Comparison of ENCODE assay signal across 10 cellular contexts in the genomic region with DNA sequence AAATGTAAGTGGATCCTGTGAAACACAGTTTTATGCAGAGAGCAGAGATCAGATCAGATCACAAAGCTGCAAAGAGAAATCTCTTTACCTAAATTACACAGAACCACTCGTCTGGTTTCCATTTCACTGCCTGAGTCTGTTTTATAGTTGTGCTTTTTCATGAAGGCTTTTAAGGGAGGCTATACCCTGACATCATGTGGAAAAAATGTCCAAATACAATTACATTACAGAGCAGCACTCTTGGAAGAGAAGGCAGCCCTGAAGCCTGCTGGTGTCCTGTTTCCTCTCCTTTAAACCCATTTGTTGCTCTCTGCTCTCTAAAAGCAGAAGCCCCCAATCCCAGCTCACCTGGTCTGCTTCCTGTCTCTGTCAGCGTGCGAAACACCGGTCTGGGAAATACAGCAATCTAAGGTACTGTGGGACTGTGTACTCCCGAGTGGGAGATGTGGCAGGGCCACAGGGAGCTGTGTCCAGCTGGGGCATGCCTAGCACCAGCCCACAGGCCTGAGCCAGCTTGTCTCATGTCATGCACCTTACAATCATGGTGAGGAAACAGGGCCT. TPM values are rescaled to one million over a fixed set of nuclear protein-coding genes. Genes with fewer than 3 reads are reported as not detected.
A peak's percentile ranks its signal among the peaks of the same experiment; 100 is the strongest.
DNase-seq lines count a peak whose midpoint lies in the region; ATAC-seq and TF ChIP-seq lines count a peak whose summit lies in the region.
"Had no signal": no experiment of that assay in that cellular context is flagged by ENCODE, and none has a peak within 500 bp of the region (broad histone marks: within the 10 kb centered on the region; RNA-seq: fewer than 3 reads in every experiment).

No MANE protein-coding gene starts in this region.

- in situ Hi-C loops in IMR-90 (cut with MboI; ENCODE audit: low sequenced_read_pairs), result no loop called here
- in situ Hi-C loops in GM13977 (cut with MboI; ENCODE audit: low pct_unique_long_range_greater_than_20kb, low sequenced_read_pairs, unreplicated experiment), result no loop called here

- peak overlapping the region; percentile 82 for H4K5ac ChIP-seq in IMR-90 (ENCODE audit: low read depth, low read length)

- H2AK5ac ChIP-seq in IMR-90 (ENCODE audit: low read depth, low read length), result peak overlapping the region; percentile 82

- H2BK20ac ChIP-seq in IMR-90 (ENCODE audit: low read depth, low read length), result peak overlapping the region; percentile 66

- H3K27me3 ChIP-seq in IMR-90 (ENCODE audit: control insufficient read depth, insufficient read depth, low read length) (no peaks in the 10 kb centered on the region), thoracic aorta (replicated peaks; ENCODE audit: insufficient read depth) (no peaks in the 10 kb centered on the region), Caco-2 (replicated peaks; ENCODE audit: control insufficient read depth, insufficient read depth, low read length) (no peaks in the 10 kb centered on the region)

- H3K4me3 ChIP-seq in IMR-90 (ENCODE audit: insufficient read depth, low read depth, low read length) (no peak overlapping the region), thoracic aorta (no peak overlapping the region), Caco-2 (ENCODE audit: low read depth, low read length) (no peak overlapping the region)

- peak overlapping the region; percentile 68 for H3K9ac ChIP-seq in IMR-90 (ENCODE audit: low read depth, low read length)

- CTCF ChIA-PET in IMR-90 (lab: Yijun Ruan, JAX), result no interaction called here
- CTCF ChIA-PET in Caco-2 (lab: Charles Lee), result no interaction called here

- POLR2A ChIA-PET in IMR-90 (lab: Charles Lee; ENCODE audit: unreplicated experiment), result no interaction called here
- POLR2A ChIA-PET in Caco-2 (lab: Charles Lee), result no interaction called here

- H3K36me3 Mint-ChIP-seq in chondrocyte (ENCODE audit: low read depth) (peaks cover 7% of the 10 kb centered on the region), Caco-2 (ENCODE audit: insufficient read depth, unreplicated experiment) (no peaks in the 10 kb centered on the region)

- peak; percentile 14; the same call in 1 of the 2 replicates for TF ChIP-seq POLR2A in IMR-90 (IDR thresholded peaks at IDR 0.05; ENCODE audit: low read depth, low read length)

- H3K9me3 ChIP-seq in IMR-90 (ENCODE audit: control insufficient read depth, insufficient read depth, low read length) (no peaks in the 10 kb centered on the region), thoracic aorta (no peaks in the 10 kb centered on the region), Caco-2 (no peaks in the 10 kb centered on the region)

- peaks cover under 1% of the 10 kb centered on the region; the same call in 1 of the 2 replicates for H3K36me3 ChIP-seq in IMR-90 (ENCODE audit: control insufficient read depth, insufficient read depth, low read length)
- H3K36me3 ChIP-seq in thoracic aorta, result no peaks in the 10 kb centered on the region
- H3K36me3 ChIP-seq in Caco-2 (ENCODE audit: control insufficient read depth, insufficient read depth, low read length), result no peaks in the 10 kb centered on the region

- dilution Hi-C loops in IMR-90 (cut with HindIII; ENCODE audit: low sequenced_read_pairs, unreplicated experiment), result no loop called here

- H3K27ac ChIP-seq in IMR-90 (ENCODE audit: insufficient read depth, low read length) (peak overlapping the region; percentile 98), thoracic aorta (peak overlapping the region; percentile 80 to 89)

- peak overlapping the region; percentile 85 for H3K14ac ChIP-seq in IMR-90 (replicated peaks; ENCODE audit: low read depth, low read length)

- 51% methylated on average over 4 of the region's 5 CpGs; no CpG with 5 or more reads in 1 of the 2 experiments for WGBS in IMR-90 (ENCODE audit: extremely low coverage in 2 of 2, insufficient read length in 1 of 2), 2 experiments

- peak overlapping the region; percentile 84 for H3K4ac ChIP-seq in IMR-90 (ENCODE audit: low read depth, low read length)

- H2BK15ac ChIP-seq in IMR-90 (ENCODE audit: low read depth, low read length), result peak overlapping the region; percentile 66; the same call in 1 of the 3 replicates

- peaks cover 11% of the 10 kb centered on the region for H3K4me1 ChIP-seq in IMR-90 (ENCODE audit: control insufficient read depth, insufficient read depth, low read length)
- peaks cover 4 to 26% of the 10 kb centered on the region in 2 donors for H3K4me1 ChIP-seq in thoracic aorta (ENCODE audit: control insufficient read depth in 1 of 2, low read depth in 2 of 2)
- H3K4me1 ChIP-seq in Caco-2, result peaks cover 3% of the 10 kb centered on the region; the same call in 1 of the 2 replicates

- no peaks in the 10 kb centered on the region for H4K20me1 ChIP-seq in IMR-90 (ENCODE audit: insufficient read depth, low read length)

- ATAC-seq in IMR-90 (ENCODE audit: low read depth), result peak; percentile 99
- peak; percentile 70 for ATAC-seq in thoracic aorta (ENCODE audit: insufficient number of reproducible peaks, low FRiP score, low read depth)
- ATAC-seq in GM18517 (IDR thresholded peaks at IDR 0.05; ENCODE audit: unreplicated experiment), result no peak

- intact Hi-C loops in IMR-90 (cut with micrococcal nuclease) (no loop called here), Caco-2 (cut with micrococcal nuclease; ENCODE audit: unreplicated experiment) (no loop called here)

- H2AFZ ChIP-seq in IMR-90 (replicated peaks; ENCODE audit: low read length, poor library complexity), result peak overlapping the region; percentile 82

- H3K9me1 ChIP-seq in IMR-90 (ENCODE audit: insufficient read depth, low read length), result peaks cover 4% of the 10 kb centered on the region

- BruUV-seq in IMR-90 (replicated peaks; lab: Mats Ljungman, UMichigan) (no TSS peak), Caco-2 (replicated peaks; lab: Mats Ljungman, UMichigan) (no TSS peak)

- peak overlapping the region; percentile 74 for H3K18ac ChIP-seq in IMR-90 (ENCODE audit: low read depth, low read length)

- H3K23ac ChIP-seq in IMR-90 (ENCODE audit: low read depth, low read length), result peak overlapping the region; percentile 41; the same call in 1 of the 2 replicates

- H3K9me3 Mint-ChIP-seq in chondrocyte (ENCODE audit: low read depth), result no peaks in the 10 kb centered on the region
- no peaks in the 10 kb centered on the region for H3K9me3 Mint-ChIP-seq in Caco-2 (ENCODE audit: unreplicated experiment)

- H3K4me3 Mint-ChIP-seq in chondrocyte (ENCODE audit: unreplicated experiment) (no peak overlapping the region), Caco-2 (ENCODE audit: unreplicated experiment) (no peak overlapping the region)

- H3K4me2 ChIP-seq in IMR-90 (ENCODE audit: low read depth, low read length), result peak overlapping the region; percentile 56

- TF ChIP-seq CTCF in IMR-90 (conservative IDR thresholded peaks at IDR 0.05; ENCODE audit: low read depth, low read length) (no peak), chondrocyte (IDR thresholded peaks at IDR 0.05) (peak; percentile 52), thoracic aorta (IDR thresholded peaks at IDR 0.05) (no peak), Caco-2 (IDR thresholded peaks at IDR 0.05; ENCODE audit: insufficient read depth in 1 of 2, low read depth in 1 of 2, low read length in 1 of 2, severe bottlenecking in 1 of 2, unreplicated experiment in 1 of 2) (no peak), GM13977 (IDR thresholded peaks at IDR 0.05; ENCODE audit: extremely low read depth, insufficient read depth, missing control alignments) (no peak)

- peak overlapping the region; percentile 90 for H4K91ac ChIP-seq in IMR-90 (ENCODE audit: insufficient read depth, low read depth, low read length)

- H3K4me1 Mint-ChIP-seq in chondrocyte (ENCODE audit: low read depth) (peaks cover 28% of the 10 kb centered on the region), Caco-2 (ENCODE audit: low read depth, unreplicated experiment) (no peaks in the 10 kb centered on the region)

- no peak overlapping the region for H3K27ac Mint-ChIP-seq in chondrocyte (ENCODE audit: unreplicated experiment)
- no peak overlapping the region for H3K27ac Mint-ChIP-seq in Caco-2 (ENCODE audit: unreplicated experiment)

- no peaks in the 10 kb centered on the region for H3K79me1 ChIP-seq in IMR-90 (ENCODE audit: low read depth in 1 of 2, low read length in 2 of 2)

- H2AK9ac ChIP-seq in IMR-90 (replicated peaks; ENCODE audit: low read depth, low read length, poor library complexity), result no peak overlapping the region

- H2BK120ac ChIP-seq in IMR-90 (ENCODE audit: low read depth, low read length), result peak overlapping the region; percentile 95

- no peak overlapping the region; the same call in 1 of the 2 replicates for H3K56ac ChIP-seq in IMR-90 (ENCODE audit: extremely low read depth, insufficient read depth, low read length)

- DNase-seq in IMR-90 (peak; percentile 86), chondrocyte (ENCODE audit: low spot score) (no peak), left kidney (ENCODE audit: low read depth, low spot score) (peak; percentile 87), thoracic aorta (ENCODE audit: low spot score) (no peak), NCI-H2081 (lab: John Stamatoyannopoulos, UW) (no peak), Caco-2 (no peak), GM13977 (ENCODE audit: low spot score) (no peak)
- DNase-seq: activated CD4-positive, CD25-positive, alpha-beta regulatory T cell treated with anti-CD3 and anti-CD28 coated beads, Interleukin-2, amount 50 U/mL, for 72 hours; NCI-H510A treated with DMSO at 0.1 percent for 48 hours had no signal

- TF ChIP-seq RAD21 in IMR-90 (IDR thresholded peaks at IDR 0.05; ENCODE audit: low read length), result no peak

- peak overlapping the region; percentile 49 to 75; a peak in 3 of 4 replicates for H4K8ac ChIP-seq in IMR-90 (ENCODE audit: low read depth in 2 of 2, low read length in 2 of 2)

- H2BK5ac ChIP-seq in IMR-90 (ENCODE audit: low read depth, low read length, poor library complexity, severe bottlenecking), result peak overlapping the region; percentile 71

- no peaks in the 10 kb centered on the region for H3K27me3 Mint-ChIP-seq in chondrocyte (ENCODE audit: low read depth)
- H3K27me3 Mint-ChIP-seq in Caco-2 (ENCODE audit: insufficient read depth, unreplicated experiment), result no peaks in the 10 kb centered on the region

TF ChIP-seq in IMR-90, 13 proteins besides CTCF, POLR2A, EP300 and RAD21 (continues in another document):
- TF ChIP-seq CEBPB (IDR thresholded peaks at IDR 0.05; ENCODE audit: low read depth, low read length) (no peak), SMC3 (IDR thresholded peaks at IDR 0.05; ENCODE audit: low read depth, low read length) (no peak), RFX5 (IDR thresholded peaks at IDR 0.05; ENCODE audit: low read depth, low read length) (no peak), CHD1 (IDR thresholded peaks at IDR 0.05; ENCODE audit: low read depth, low read length) (no peak)

RNA-seq across cellular contexts. Expression of gene ZFP36L2, which starts 24.8 kb away (rescaled TPM):
- total RNA-seq in IMR-90 (2012; rRNA removed), result 1.8 and 2.2 TPM in 2 replicates
- 20.1 and 20.8 TPM in 2 replicates for polyA plus RNA-seq in IMR-90 (2012; rRNA removed)
- 8.6 and 34.8 TPM in 2 replicates for polyA plus RNA-seq in IMR-90 (2012; cell fraction: cytosol; rRNA removed)
- 19.6 and 31.4 TPM in 2 replicates for polyA plus RNA-seq in IMR-90 (2012; cell fraction: nucleus; rRNA removed; ENCODE audit: low replicate concordance)
- 95.8 to 103 TPM (median 98.3 TPM) in 3 replicates for total RNA-seq in chondrocyte
- 100 to 1,000 TPM; 172 to 197 TPM for total RNA-seq in thoracic aorta
- total RNA-seq in Caco-2 (2022), result 225 and 237 TPM in 2 replicates

Comparison
In these comparisons a context has a peak if more than half of its experiments do, and no peak if none do; other contexts are left out.
1. DNase-seq: peak in IMR-90 (single experiment) and left kidney (single experiment); none in chondrocyte (single experiment), thoracic aorta (single experiment), NCI-H2081 (0 of 2), Caco-2 (0 of 2) and GM13977 (single experiment).
2. RNA of gene ZFP36L2, which starts 24.8 kb away (total RNA-seq): 225 to 237 TPM in Caco-2, 172 to 197 TPM in thoracic aorta and 95.8 to 103 TPM in chondrocyte; 1.8 to 2.2 TPM in IMR-90; every median in the first group is over 10 times any median in the second.